In genomic region chr6:142828030-142828429, GRCh38 we compare ENCODE assay signal across 26 cellular contexts.
DNase-seq lines count a peak whose midpoint lies in the region; ATAC-seq and TF ChIP-seq lines count a peak whose summit lies in the region.
"Had no signal": no experiment of that assay in that cellular context is flagged by ENCODE, and none has a peak within 500 bp of the region (broad histone marks: within the 10 kb centered on the region; RNA-seq: fewer than 3 reads in every experiment).

No MANE protein-coding gene starts in this region.

- H3K9me3 Mint-ChIP-seq in CD4-positive, CD25-positive, alpha-beta regulatory T cell = peaks cover 0 to 3% (median 0%) of the 10 kb centered on the region in 7 donors
- peaks cover 0 to 5% (median 0%) of the 10 kb centered on the region in 3 donors for H3K9me3 Mint-ChIP-seq in T-cell
- peaks cover 0 to 6% (median 0%) of the 10 kb centered on the region in 9 donors for H3K9me3 Mint-ChIP-seq in naive thymus-derived CD8-positive, alpha-beta T cell
- H3K9me3 Mint-ChIP-seq: activated T-cell treated with anti-CD3 and anti-CD28 coated beads, Interleukin-2, amount 50 U/mL, for 4 hours; immature natural killer cell had no signal

- H3K4me3 ChIP-seq in CD4-positive, CD25-positive, alpha-beta regulatory T cell (ENCODE audit: low read depth, low read length) = no peak overlapping the region
- no peak overlapping the region for H3K4me3 ChIP-seq in fibroblast of villous mesenchyme (ENCODE audit: low read depth, low read length)
- H3K4me3 ChIP-seq in foreskin fibroblast (ENCODE audit: low read depth in 1 of 2, low read length in 2 of 2) = no peak overlapping the region
- H3K4me3 ChIP-seq: dorsolateral prefrontal cortex, prostate gland had no signal

- peaks cover 36% of the 10 kb centered on the region for H3K36me3 Mint-ChIP-seq in CD4-positive, CD25-positive, alpha-beta regulatory T cell
- peaks cover 45% of the 10 kb centered on the region for H3K36me3 Mint-ChIP-seq in T-cell
- H3K36me3 Mint-ChIP-seq in naive thymus-derived CD8-positive, alpha-beta T cell = peaks cover 0 to 41% (median 18%) of the 10 kb centered on the region in 3 donors

- TF ChIP-seq CTCF in fibroblast of villous mesenchyme (IDR thresholded peaks at IDR 0.05; ENCODE audit: insufficient read depth, low read depth, low read length) = no peak
- TF ChIP-seq CTCF in foreskin fibroblast (IDR thresholded peaks at IDR 0.05; ENCODE audit: low read depth, low read length) = no peak

- no peak for DNase-seq in CD4-positive, CD25-positive, alpha-beta regulatory T cell
- no peak for DNase-seq in T-cell
- DNase-seq in fibroblast of villous mesenchyme (ENCODE audit: low read depth) = peak; percentile 80
- no peak for DNase-seq in naive thymus-derived CD8-positive, alpha-beta T cell
- DNase-seq in foreskin fibroblast = no peak
- DNase-seq in activated CD4-positive, CD25-positive, alpha-beta regulatory T cell (lab: John Stamatoyannopoulos, UW) = no peak
- DNase-seq: activated CD4-positive, alpha-beta T cell treated with anti-CD3 and anti-CD28 coated beads for 1 hour; activated naive CD4-positive, alpha-beta T cell treated with Interleukin-2 at 50 U/mL for 16 hours; activated T-cell treated with anti-CD3 and anti-CD28 coated beads, Interleukin-2, amount 50 U/mL, for 4 hours; BE2C; Calu3; dorsolateral prefrontal cortex; H7; hippocampal formation; immature natural killer cell; Karpas-422; MV-4-11; NCI-H1694; NCI-H510A treated with DMSO at 0.1 percent for 48 hours; PC-3; SHP77 treated with DMSO at 0.1 percent for 48 hours had no signal

- peaks cover 31% of the 10 kb centered on the region for H3K4me1 ChIP-seq in CD4-positive, CD25-positive, alpha-beta regulatory T cell (ENCODE audit: control insufficient read depth, insufficient read depth, low read length, poor library complexity, severe bottlenecking)
- H3K4me1 ChIP-seq: prostate gland had no signal

- H3K27ac Mint-ChIP-seq in CD4-positive, CD25-positive, alpha-beta regulatory T cell = peak overlapping the region; percentile 16 to 69 (median 42)
- peak overlapping the region; percentile 48 to 87 for H3K27ac Mint-ChIP-seq in T-cell
- H3K27ac Mint-ChIP-seq in naive thymus-derived CD8-positive, alpha-beta T cell = peak overlapping the region; percentile 4 to 75 (median 42)
- H3K27ac Mint-ChIP-seq: immature natural killer cell had no signal

- H3K27me3 Mint-ChIP-seq in CD4-positive, CD25-positive, alpha-beta regulatory T cell = no peaks in the 10 kb centered on the region
- no peaks in the 10 kb centered on the region for H3K27me3 Mint-ChIP-seq in T-cell
- no peaks in the 10 kb centered on the region for H3K27me3 Mint-ChIP-seq in naive thymus-derived CD8-positive, alpha-beta T cell

- peak overlapping the region in 1 of 4 donors; percentile 45 for H3K4me3 Mint-ChIP-seq in CD4-positive, CD25-positive, alpha-beta regulatory T cell
- H3K4me3 Mint-ChIP-seq in T-cell = no peak overlapping the region
- H3K4me3 Mint-ChIP-seq in naive thymus-derived CD8-positive, alpha-beta T cell = no peak overlapping the region
- H3K4me3 Mint-ChIP-seq: activated T-cell treated with anti-CD3 and anti-CD28 coated beads, Interleukin-2, amount 50 U/mL, for 4 hours; immature natural killer cell had no signal

- CTCF ChIA-PET in T-cell (lab: Charles Lee) = interaction anchor here (0.5 to 1.4 kb wide), 4 partner anchors 9 to 18 kb away, joined by 3 to 4 read pairs (median 4); no protein-coding TSS in a partner anchor

- H3K9me3 ChIP-seq in CD4-positive, CD25-positive, alpha-beta regulatory T cell (ENCODE audit: control insufficient read depth in 2 of 2, low read length in 2 of 2) = no peaks in the 10 kb centered on the region
- H3K9me3 ChIP-seq: BE2C, neutrophil, prostate gland had no signal

- no peak overlapping the region for H3K27ac ChIP-seq in CD4-positive, CD25-positive, alpha-beta regulatory T cell (ENCODE audit: insufficient read depth, low read length, poor library complexity, severe bottlenecking)
- H3K27ac ChIP-seq: neutrophil, prostate gland had no signal

- H3K27me3 ChIP-seq in CD4-positive, CD25-positive, alpha-beta regulatory T cell (ENCODE audit: control insufficient read depth, insufficient read depth, low read length) = no peaks in the 10 kb centered on the region
- H3K27me3 ChIP-seq: BE2C, dorsolateral prefrontal cortex, foreskin keratinocyte, neutrophil had no signal

- POLR2A ChIA-PET in T-cell (lab: Charles Lee) = interaction anchor here (0.6 to 1.6 kb wide), 5 partner anchors 8 to 102 kb away, joined by 3 to 4 read pairs (median 4); no protein-coding TSS in a partner anchor
- POLR2A ChIA-PET in naive thymus-derived CD8-positive, alpha-beta T cell (lab: Charles Lee) = interaction anchor here (0.8 to 1.1 kb wide), 3 partner anchors 8 to 117 kb away, joined by 3 read pairs; partner anchors contain the start of gene HIVEP2

- ATAC-seq in CD4-positive, CD25-positive, alpha-beta regulatory T cell (ENCODE audit: low read depth in 2 of 2) = no peak
- no peak for ATAC-seq in T-cell (replicated peaks in 1 of 4)
- ATAC-seq in naive thymus-derived CD8-positive, alpha-beta T cell = no peak
- ATAC-seq in HG03135 (IDR thresholded peaks at IDR 0.05; ENCODE audit: unreplicated experiment) = no peak
- ATAC-seq in GM18517 (IDR thresholded peaks at IDR 0.05; ENCODE audit: unreplicated experiment) = no peak
- ATAC-seq: activated T-cell treated with anti-CD3 and anti-CD28 coated beads, Interleukin-2, amount 50 U/mL, for 4 hours; PC-3 had no signal

- peaks cover 15% of the 10 kb centered on the region for H3K36me3 ChIP-seq in CD4-positive, CD25-positive, alpha-beta regulatory T cell (ENCODE audit: control insufficient read depth, insufficient read depth, low read length)
- H3K36me3 ChIP-seq: BE2C, neutrophil, prostate gland had no signal

- peaks cover 27 to 78% (median 59%) of the 10 kb centered on the region in 4 donors for H3K4me1 Mint-ChIP-seq in CD4-positive, CD25-positive, alpha-beta regulatory T cell
- H3K4me1 Mint-ChIP-seq in T-cell = peaks cover 67 to 80% (median 75%) of the 10 kb centered on the region in 3 donors
- H3K4me1 Mint-ChIP-seq in naive thymus-derived CD8-positive, alpha-beta T cell = peaks cover 33 to 70% (median 64%) of the 10 kb centered on the region in 4 donors
